ENCODE assay signal across 19 cellular contexts in the genomic region with DNA sequence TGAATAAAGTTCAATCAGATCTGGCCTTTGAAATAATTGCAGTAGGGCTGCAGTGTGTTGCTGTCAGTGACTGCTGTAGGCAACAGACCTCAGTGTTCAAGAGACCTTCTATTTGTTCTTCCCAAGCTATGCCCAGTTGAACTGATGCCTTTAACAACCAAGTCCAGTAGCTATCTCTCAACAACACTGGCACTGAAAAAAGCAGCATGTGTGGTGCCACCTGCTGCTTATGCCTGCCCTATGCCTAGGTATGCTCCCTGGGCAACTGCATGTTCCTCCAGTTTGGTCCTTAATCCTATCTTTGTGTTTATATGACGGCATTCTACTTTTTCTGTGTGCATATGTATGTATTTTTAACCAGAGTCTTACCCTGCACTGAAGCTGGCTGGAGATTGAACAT.
DNase-seq lines count a peak whose midpoint lies in the region; ATAC-seq, FAIRE-seq and TF ChIP-seq lines count a peak whose summit lies in the region.
"Had no signal": no experiment of that assay in that cellular context is flagged by ENCODE, and none has a peak within 500 bp of the region (broad histone marks: within the 10 kb centered on the region; RNA-seq: fewer than 3 reads in every experiment).

No MANE protein-coding gene starts in this region.

- no peaks in the 10 kb centered on the region for H3K4me1 Mint-ChIP-seq in activated naive CD4-positive, alpha-beta T cell treated with anti-CD3 and anti-CD28 coated beads, Interleukin-2, amount 10 ng/mL, durations not matched to agents 7 days and 5 days
- H3K4me1 Mint-ChIP-seq in activated CD4-positive, alpha-beta memory T cell treated with anti-CD3 and anti-CD28 coated beads, Interleukin-2, amount 10 ng/mL, durations not matched to agents 7 days and 5 days = no peaks in the 10 kb centered on the region

- no peak for TF ChIP-seq POLR2A in H54 (IDR thresholded peaks at IDR 0.05; ENCODE audit: low read depth, low read length)

- intact Hi-C loops in cardiac septum (cut with DNase I) = no loop called here

- DNase-seq in DMS53 (lab: John Stamatoyannopoulos, UW) (peak; percentile 16), DMS53 treated with DMSO at 0.1 percent for 48 hours (lab: John Stamatoyannopoulos, UW; ENCODE audit: unreplicated experiment) (no peak), cardiac septum (ENCODE audit: low spot score) (no peak), H54 (ENCODE audit: insufficient read length, low spot score) (no peak), coronary artery (ENCODE audit: low spot score) (no peak)
- peak; percentile 22 for DNase-seq in activated naive CD4-positive, alpha-beta T cell treated with anti-CD3 and anti-CD28 coated beads, Interleukin-2, amount 10 ng/mL, durations not matched to agents 7 days and 5 days
- DNase-seq in activated naive CD4-positive, alpha-beta T cell treated with anti-CD3 and anti-CD28 coated beads, Interleukin-2, amount 50 U/mL, for 72 hours (ENCODE audit: low spot score in 2 of 2) = no peak
- DNase-seq in activated CD4-positive, alpha-beta memory T cell treated with anti-CD3 and anti-CD28 coated beads, Interleukin-2, amount 10 ng/mL, durations not matched to agents 7 days and 5 days = peak; percentile 23
- DNase-seq: AML-193; Caco-2; CD4-positive, alpha-beta T cell; DMS79 treated with DMSO at 0.1 percent for 48 hours; GOT3; H9 had no signal

- CTCF ChIA-PET in activated naive CD4-positive, alpha-beta T cell treated with anti-CD3 and anti-CD28 coated beads, Interleukin-2, amount 10 ng/mL, durations not matched to agents 7 days and 5 days (lab: Charles Lee) = interaction anchor here (1.5 kb wide), 1 partner anchor 612 kb away, joined by 4 read pairs; no protein-coding TSS in a partner anchor
- CTCF ChIA-PET in activated CD4-positive, alpha-beta memory T cell treated with anti-CD3 and anti-CD28 coated beads, Interleukin-2, amount 10 ng/mL, durations not matched to agents 7 days and 5 days (lab: Charles Lee) = interaction anchor here (1.5 kb wide), 1 partner anchor 53 kb away, joined by 4 read pairs; no protein-coding TSS in a partner anchor

- POLR2A ChIA-PET in activated CD4-positive, alpha-beta memory T cell treated with anti-CD3 and anti-CD28 coated beads, Interleukin-2, amount 10 ng/mL, durations not matched to agents 7 days and 5 days (lab: Charles Lee) = no interaction called here

- no peak overlapping the region for H3K4me3 Mint-ChIP-seq in activated naive CD4-positive, alpha-beta T cell treated with anti-CD3 and anti-CD28 coated beads, Interleukin-2, amount 10 ng/mL, durations not matched to agents 7 days and 5 days
- no peak overlapping the region for H3K4me3 Mint-ChIP-seq in activated CD4-positive, alpha-beta memory T cell treated with anti-CD3 and anti-CD28 coated beads, Interleukin-2, amount 10 ng/mL, durations not matched to agents 7 days and 5 days
- H3K4me3 Mint-ChIP-seq: CD4-positive, alpha-beta T cell; H9 had no signal

- no peak overlapping the region for H3K4me3 ChIP-seq in coronary artery
- H3K4me3 ChIP-seq: A549, GM12878 had no signal

- no peaks in the 10 kb centered on the region for H3K36me3 Mint-ChIP-seq in activated naive CD4-positive, alpha-beta T cell treated with anti-CD3 and anti-CD28 coated beads, Interleukin-2, amount 10 ng/mL, durations not matched to agents 7 days and 5 days
- H3K36me3 Mint-ChIP-seq in activated naive CD4-positive, alpha-beta T cell treated with anti-CD3 and anti-CD28 coated beads, Interleukin-2, amount 50 U/mL, for 72 hours = no peaks in the 10 kb centered on the region
- H3K36me3 Mint-ChIP-seq in activated CD4-positive, alpha-beta memory T cell treated with anti-CD3 and anti-CD28 coated beads, Interleukin-2, amount 10 ng/mL, durations not matched to agents 7 days and 5 days (ENCODE audit: low read depth) = no peaks in the 10 kb centered on the region

- no peak overlapping the region for H3K27ac ChIP-seq in coronary artery
- H3K27ac ChIP-seq: 22Rv1, A549, C4-2B had no signal

- no peak for FAIRE-seq in H54 (lab: Jason Lieb, UNC)
- FAIRE-seq: A549, D721Med, GM12878 had no signal

- no peak for ATAC-seq in activated naive CD4-positive, alpha-beta T cell treated with anti-CD3 and anti-CD28 coated beads, Interleukin-2, amount 50 U/mL, for 72 hours
- ATAC-seq: A549, GM12878 had no signal

- no peak overlapping the region for H3K27ac Mint-ChIP-seq in activated naive CD4-positive, alpha-beta T cell treated with anti-CD3 and anti-CD28 coated beads, Interleukin-2, amount 10 ng/mL, durations not matched to agents 7 days and 5 days
- no peak overlapping the region for H3K27ac Mint-ChIP-seq in activated naive CD4-positive, alpha-beta T cell treated with anti-CD3 and anti-CD28 coated beads, Interleukin-2, amount 50 U/mL, for 72 hours
- H3K27ac Mint-ChIP-seq in activated CD4-positive, alpha-beta memory T cell treated with anti-CD3 and anti-CD28 coated beads, Interleukin-2, amount 10 ng/mL, durations not matched to agents 7 days and 5 days = no peak overlapping the region
- H3K27ac Mint-ChIP-seq: CD4-positive, alpha-beta T cell; H9 had no signal

- H3K27me3 Mint-ChIP-seq in activated naive CD4-positive, alpha-beta T cell treated with anti-CD3 and anti-CD28 coated beads, Interleukin-2, amount 10 ng/mL, durations not matched to agents 7 days and 5 days = no peaks in the 10 kb centered on the region
- no peaks in the 10 kb centered on the region for H3K27me3 Mint-ChIP-seq in activated CD4-positive, alpha-beta memory T cell treated with anti-CD3 and anti-CD28 coated beads, Interleukin-2, amount 10 ng/mL, durations not matched to agents 7 days and 5 days

- H3K9me3 Mint-ChIP-seq in activated naive CD4-positive, alpha-beta T cell treated with anti-CD3 and anti-CD28 coated beads, Interleukin-2, amount 10 ng/mL, durations not matched to agents 7 days and 5 days = no peaks in the 10 kb centered on the region
- peaks cover 3 to 7% of the 10 kb centered on the region in 2 donors for H3K9me3 Mint-ChIP-seq in activated naive CD4-positive, alpha-beta T cell treated with anti-CD3 and anti-CD28 coated beads, Interleukin-2, amount 50 U/mL, for 72 hours
- no peaks in the 10 kb centered on the region for H3K9me3 Mint-ChIP-seq in activated CD4-positive, alpha-beta memory T cell treated with anti-CD3 and anti-CD28 coated beads, Interleukin-2, amount 10 ng/mL, durations not matched to agents 7 days and 5 days
- H3K9me3 Mint-ChIP-seq: CD4-positive, alpha-beta T cell had no signal

- TF ChIP-seq CTCF in coronary artery (IDR thresholded peaks at IDR 0.05) = no peak

Comparison
In these comparisons a context has a peak if more than half of its experiments do, and no peak if none do; other contexts are left out.
1. DNase-seq: peak in DMS53 (single experiment), activated naive CD4-positive, alpha-beta T cell treated with anti-CD3 and anti-CD28 coated beads, Interleukin-2, amount 10 ng/mL, durations not matched to agents 7 days and 5 days (single experiment) and activated CD4-positive, alpha-beta memory T cell treated with anti-CD3 and anti-CD28 coated beads, Interleukin-2, amount 10 ng/mL, durations not matched to agents 7 days and 5 days (single experiment); none in DMS53 treated with DMSO at 0.1 percent for 48 hours (single experiment), activated naive CD4-positive, alpha-beta T cell treated with anti-CD3 and anti-CD28 coated beads, Interleukin-2, amount 50 U/mL, for 72 hours (0 of 2), cardiac septum (single experiment), H54 (single experiment) and coronary artery (single experiment).